Comparison of ENCODE assay signal across 1 cellular context in the genomic region with DNA sequence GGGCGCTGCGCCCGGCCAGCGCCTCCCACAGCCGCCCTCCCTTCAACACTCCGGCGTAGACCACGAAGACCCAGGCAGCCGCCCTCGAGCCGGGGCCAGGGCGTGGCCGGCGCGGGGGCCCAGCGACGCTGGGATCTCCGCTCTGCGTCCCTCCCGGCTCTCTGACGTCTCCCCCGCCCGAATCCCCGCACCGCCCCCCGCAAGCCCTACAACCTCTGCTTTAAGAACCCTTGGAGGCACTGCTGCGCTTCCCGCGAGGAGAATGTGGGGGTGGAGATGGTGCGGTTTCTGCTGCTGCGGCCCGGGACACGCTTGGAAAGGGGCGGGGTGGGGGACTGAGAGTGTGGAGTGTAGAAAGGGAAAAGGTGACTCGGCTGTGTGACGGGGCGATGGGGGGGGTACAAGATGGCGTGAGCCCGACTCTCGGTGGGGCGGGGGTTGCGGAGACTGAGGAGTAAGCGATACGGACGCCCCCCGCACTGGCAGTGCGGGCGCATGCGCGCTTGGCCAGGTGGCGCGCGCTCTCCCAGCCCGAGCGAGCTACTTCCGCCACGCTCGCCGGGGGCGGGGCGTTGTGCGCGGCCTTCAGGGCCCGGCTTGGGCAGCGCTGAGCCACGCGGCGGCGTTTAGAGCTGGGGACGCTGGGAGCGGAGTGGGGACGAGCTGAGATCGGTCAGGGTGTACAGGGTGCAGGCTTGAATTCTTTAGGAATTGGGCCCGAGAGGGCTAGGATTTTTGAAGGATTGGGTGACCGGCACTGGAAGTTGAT.
A peak's percentile ranks its signal among the peaks of the same experiment; 100 is the strongest.
TF ChIP-seq lines count a peak whose summit lies in the region.

Gene SUPT3H (minus strand): TSS at position 380 of the 769 bp plus-strand sequence.

TF ChIP-seq in HepG2, 621 proteins besides CTCF, POLR2A, EP300 and RAD21 (continued from another document and continues in another):
- TF ChIP-seq, protein P1, sequence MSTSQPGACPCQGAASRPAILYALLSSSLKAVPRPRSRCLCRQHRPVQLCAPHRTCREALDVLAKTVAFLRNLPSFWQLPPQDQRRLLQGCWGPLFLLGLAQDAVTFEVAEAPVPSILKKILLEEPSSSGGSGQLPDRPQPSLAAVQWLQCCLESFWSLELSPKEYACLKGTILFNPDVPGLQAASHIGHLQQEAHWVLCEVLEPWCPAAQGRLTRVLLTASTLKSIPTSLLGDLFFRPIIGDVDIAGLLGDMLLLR (CRISPR knock-in tag; IDR thresholded peaks at IDR 0.05) = peak; percentile 71; the same call in 1 of the 2 replicates
- peak; percentile 71 for TF ChIP-seq HIVEP1 (CRISPR knock-in tag; IDR thresholded peaks at IDR 0.05)
- TF ChIP-seq TFAP4 (IDR thresholded peaks at IDR 0.05; ENCODE audit: borderline replicate concordance, low read depth) = no peak; the same call in 1 of the 2 replicates
- TF ChIP-seq HNF4A (CRISPR knock-in tag; IDR thresholded peaks at IDR 0.05) = no peak
- TF ChIP-seq ZNF160 (CRISPR knock-in tag; IDR thresholded peaks at IDR 0.05) = peak; percentile 83; the same call in 1 of the 2 replicates
- TF ChIP-seq ZNF792 (CRISPR knock-in tag; IDR thresholded peaks at IDR 0.05) = peak; percentile 82
- TF ChIP-seq NRL (CRISPR knock-in tag; IDR thresholded peaks at IDR 0.05; ENCODE audit: borderline replicate concordance) = peak; percentile 64; the same call in 1 of the 2 replicates
- TF ChIP-seq HOXA5 (CRISPR knock-in tag; IDR thresholded peaks at IDR 0.05) = peak; percentile 94
- TF ChIP-seq ZNF768 (CRISPR knock-in tag; IDR thresholded peaks at IDR 0.05) = peak; percentile 88; the same call in 1 of the 2 replicates
- peak; percentile 97 for TF ChIP-seq HNRNPLL (IDR thresholded peaks at IDR 0.05; ENCODE audit: low read depth, low read length, poor library complexity, severe bottlenecking)
- TF ChIP-seq ZNF619 (CRISPR knock-in tag; IDR thresholded peaks at IDR 0.05) = peak; percentile 52; the same call in 1 of the 2 replicates
- TF ChIP-seq, protein P2, sequence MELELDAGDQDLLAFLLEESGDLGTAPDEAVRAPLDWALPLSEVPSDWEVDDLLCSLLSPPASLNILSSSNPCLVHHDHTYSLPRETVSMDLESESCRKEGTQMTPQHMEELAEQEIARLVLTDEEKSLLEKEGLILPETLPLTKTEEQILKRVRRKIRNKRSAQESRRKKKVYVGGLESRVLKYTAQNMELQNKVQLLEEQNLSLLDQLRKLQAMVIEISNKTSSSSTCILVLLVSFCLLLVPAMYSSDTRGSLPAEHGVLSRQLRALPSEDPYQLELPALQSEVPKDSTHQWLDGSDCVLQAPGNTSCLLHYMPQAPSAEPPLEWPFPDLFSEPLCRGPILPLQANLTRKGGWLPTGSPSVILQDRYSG (CRISPR knock-in tag; IDR thresholded peaks at IDR 0.05) = peak; percentile 61; the same call in 1 of the 2 replicates
- no peak for TF ChIP-seq ZNF496 (CRISPR knock-in tag; IDR thresholded peaks at IDR 0.05; ENCODE audit: insufficient replicate concordance)
- TF ChIP-seq, protein P3, sequence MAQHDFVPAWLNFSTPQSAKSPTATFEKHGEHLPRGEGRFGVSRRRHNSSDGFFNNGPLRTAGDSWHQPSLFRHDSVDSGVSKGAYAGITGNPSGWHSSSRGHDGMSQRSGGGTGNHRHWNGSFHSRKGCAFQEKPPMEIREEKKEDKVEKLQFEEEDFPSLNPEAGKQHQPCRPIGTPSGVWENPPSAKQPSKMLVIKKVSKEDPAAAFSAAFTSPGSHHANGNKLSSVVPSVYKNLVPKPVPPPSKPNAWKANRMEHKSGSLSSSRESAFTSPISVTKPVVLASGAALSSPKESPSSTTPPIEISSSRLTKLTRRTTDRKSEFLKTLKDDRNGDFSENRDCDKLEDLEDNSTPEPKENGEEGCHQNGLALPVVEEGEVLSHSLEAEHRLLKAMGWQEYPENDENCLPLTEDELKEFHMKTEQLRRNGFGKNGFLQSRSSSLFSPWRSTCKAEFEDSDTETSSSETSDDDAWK (CRISPR knock-in tag; IDR thresholded peaks at IDR 0.05) = no peak
- TF ChIP-seq TEAD3 (CRISPR knock-in tag; optimal IDR thresholded peaks at IDR 0.05; ENCODE audit: borderline replicate concordance) = no peak
- peak; percentile 92 for TF ChIP-seq ZSCAN29 (CRISPR knock-in tag; conservative IDR thresholded peaks at IDR 0.05)
- TF ChIP-seq ZNF746 (CRISPR knock-in tag; IDR thresholded peaks at IDR 0.05) = 0 out of 2 replicates have a peak, but pooled peaks have one; percentile 30
- peak; percentile 52; the same call in 1 of the 2 replicates for TF ChIP-seq ZC3H4 (CRISPR knock-in tag; IDR thresholded peaks at IDR 0.05; ENCODE audit: borderline replicate concordance)
- TF ChIP-seq ZNF770 (CRISPR knock-in tag; IDR thresholded peaks at IDR 0.05) = peak; percentile 31; the same call in 1 of the 2 replicates
- TF ChIP-seq NFIC (IDR thresholded peaks at IDR 0.05; ENCODE audit: low read length) = no peak
- TF ChIP-seq NFKB2 (CRISPR knock-in tag; IDR thresholded peaks at IDR 0.05; ENCODE audit: borderline replicate concordance) = peak; percentile 85
- peak; percentile 86; the same call in 1 of the 2 replicates for TF ChIP-seq ZBTB20 (CRISPR knock-in tag; IDR thresholded peaks at IDR 0.05; ENCODE audit: borderline replicate concordance, low read depth)
- TF ChIP-seq ZNF33A (CRISPR knock-in tag; IDR thresholded peaks at IDR 0.05; ENCODE audit: borderline replicate concordance) = no peak
- no peak for TF ChIP-seq ZMAT5 (CRISPR knock-in tag; IDR thresholded peaks at IDR 0.05; ENCODE audit: borderline replicate concordance, low read depth)
- no peak for TF ChIP-seq HNRNPL (IDR thresholded peaks at IDR 0.05; ENCODE audit: low read depth, low read length)
- peak in 1 of 2 experiments; percentile 94; a peak in 2 of 4 replicates for TF ChIP-seq KLF16 (CRISPR knock-in tag; IDR thresholded peaks at IDR 0.05)
- no peak for TF ChIP-seq EHMT2 (IDR thresholded peaks at IDR 0.05; ENCODE audit: borderline replicate concordance, low read depth, low read length)
- no peak for TF ChIP-seq HMGA1 (CRISPR knock-in tag; conservative IDR thresholded peaks at IDR 0.05)
- no peak for TF ChIP-seq RAD51 (IDR thresholded peaks at IDR 0.05; ENCODE audit: borderline replicate concordance)
- TF ChIP-seq TAF1 (CRISPR knock-in tag; IDR thresholded peaks at IDR 0.05) = peak; percentile 85
- peak; percentile 95 for TF ChIP-seq SALL1 (CRISPR knock-in tag; IDR thresholded peaks at IDR 0.05)
- TF ChIP-seq ZNF136 (CRISPR knock-in tag; IDR thresholded peaks at IDR 0.05; ENCODE audit: low read depth) = no peak
- no peak; the same call in 1 of the 2 replicates for TF ChIP-seq ZNF260 (CRISPR knock-in tag; IDR thresholded peaks at IDR 0.05; ENCODE audit: borderline replicate concordance, low read depth)
- TF ChIP-seq ZXDC (CRISPR knock-in tag; IDR thresholded peaks at IDR 0.05) = no peak; the same call in none of the 2 replicates
- peak; percentile 68; the same call in 1 of the 2 replicates for TF ChIP-seq PAX8 (CRISPR knock-in tag; IDR thresholded peaks at IDR 0.05; ENCODE audit: borderline replicate concordance)
- TF ChIP-seq POGK (CRISPR knock-in tag; conservative IDR thresholded peaks at IDR 0.05) = peak; percentile 97
- peak; percentile 31; the same call in 1 of the 2 replicates for TF ChIP-seq RXRA (CRISPR knock-in tag; IDR thresholded peaks at IDR 0.05)
- no peak for TF ChIP-seq SRF (IDR thresholded peaks at IDR 0.05; ENCODE audit: low read depth, low read length)
- TF ChIP-seq ZNF543 (CRISPR knock-in tag; IDR thresholded peaks at IDR 0.05) = peak; percentile 94
- TF ChIP-seq FOXP4 (CRISPR knock-in tag; IDR thresholded peaks at IDR 0.05) = peak; percentile 32; the same call in 1 of the 2 replicates
- peak; percentile 98 for TF ChIP-seq MYC (CRISPR knock-in tag; IDR thresholded peaks at IDR 0.05; ENCODE audit: borderline replicate concordance)
- 0 out of 2 replicates have a peak, but pooled peaks have one; percentile 50 for TF ChIP-seq ZNF256 (CRISPR knock-in tag; conservative IDR thresholded peaks at IDR 0.05)
- 0 out of 2 replicates have a peak, but pooled peaks have one; percentile 63 for TF ChIP-seq ZFP1 (CRISPR knock-in tag; IDR thresholded peaks at IDR 0.05)
- peak; percentile 68; the same call in 1 of the 2 replicates for TF ChIP-seq TARDBP (CRISPR knock-in tag; IDR thresholded peaks at IDR 0.05)
- peak; percentile 93 for TF ChIP-seq KMT2A (CRISPR knock-in tag; IDR thresholded peaks at IDR 0.05)
